Comparison of ENCODE assay signal across 1 cellular context in genomic region chr6:11202513-11203305, GRCh38.
TF ChIP-seq lines count a peak whose summit lies in the region.

No MANE protein-coding gene starts in this region.

TF ChIP-seq in HepG2, 621 proteins besides CTCF, POLR2A, EP300 and RAD21 (continued from another document and continues in another):
- TF ChIP-seq HNF1A (IDR thresholded peaks at IDR 0.05; ENCODE audit: low read depth): peak; percentile 81
- TF ChIP-seq HNF1A (CRISPR knock-in tag; IDR thresholded peaks at IDR 0.05; ENCODE audit: borderline replicate concordance): peak; percentile 93
- peak; percentile 38; the same call in 1 of the 2 replicates for TF ChIP-seq ZNF350 (CRISPR knock-in tag; IDR thresholded peaks at IDR 0.05; ENCODE audit: borderline replicate concordance, low read depth)
- TF ChIP-seq ZNF503 (CRISPR knock-in tag; IDR thresholded peaks at IDR 0.05): peak; percentile 59; the same call in 1 of the 2 replicates
- no peak for TF ChIP-seq SP2 (CRISPR knock-in tag; IDR thresholded peaks at IDR 0.05)
- peak; percentile 10; the same call in 1 of the 2 replicates for TF ChIP-seq NFYB (CRISPR knock-in tag; IDR thresholded peaks at IDR 0.05)
- no peak for TF ChIP-seq ZNF883 (CRISPR knock-in tag; IDR thresholded peaks at IDR 0.05; ENCODE audit: not compliant biosample characterization)
- peak; percentile 80 for TF ChIP-seq FOXO1 (CRISPR knock-in tag; IDR thresholded peaks at IDR 0.05)
- no peak for TF ChIP-seq NR3C1 (CRISPR knock-in tag; IDR thresholded peaks at IDR 0.05)
- TF ChIP-seq CEBPG (CRISPR knock-in tag; IDR thresholded peaks at IDR 0.05): peak; percentile 85
- TF ChIP-seq CCDC6 (CRISPR knock-in tag; IDR thresholded peaks at IDR 0.05): peak; percentile 83
- TF ChIP-seq HMGA1 (CRISPR knock-in tag; conservative IDR thresholded peaks at IDR 0.05): no peak
- no peak for TF ChIP-seq PHF5A (CRISPR knock-in tag; IDR thresholded peaks at IDR 0.05; ENCODE audit: low read depth, unreplicated experiment)
- TF ChIP-seq TOE1 (CRISPR knock-in tag; IDR thresholded peaks at IDR 0.05): 0 out of 2 replicates have a peak, but pooled peaks have one; percentile 51
- no peak for TF ChIP-seq KLF13 (CRISPR knock-in tag; IDR thresholded peaks at IDR 0.05)
- TF ChIP-seq JUN (CRISPR knock-in tag; IDR thresholded peaks at IDR 0.05): peak; percentile 30; the same call in 1 of the 2 replicates
- TF ChIP-seq, protein P1, sequence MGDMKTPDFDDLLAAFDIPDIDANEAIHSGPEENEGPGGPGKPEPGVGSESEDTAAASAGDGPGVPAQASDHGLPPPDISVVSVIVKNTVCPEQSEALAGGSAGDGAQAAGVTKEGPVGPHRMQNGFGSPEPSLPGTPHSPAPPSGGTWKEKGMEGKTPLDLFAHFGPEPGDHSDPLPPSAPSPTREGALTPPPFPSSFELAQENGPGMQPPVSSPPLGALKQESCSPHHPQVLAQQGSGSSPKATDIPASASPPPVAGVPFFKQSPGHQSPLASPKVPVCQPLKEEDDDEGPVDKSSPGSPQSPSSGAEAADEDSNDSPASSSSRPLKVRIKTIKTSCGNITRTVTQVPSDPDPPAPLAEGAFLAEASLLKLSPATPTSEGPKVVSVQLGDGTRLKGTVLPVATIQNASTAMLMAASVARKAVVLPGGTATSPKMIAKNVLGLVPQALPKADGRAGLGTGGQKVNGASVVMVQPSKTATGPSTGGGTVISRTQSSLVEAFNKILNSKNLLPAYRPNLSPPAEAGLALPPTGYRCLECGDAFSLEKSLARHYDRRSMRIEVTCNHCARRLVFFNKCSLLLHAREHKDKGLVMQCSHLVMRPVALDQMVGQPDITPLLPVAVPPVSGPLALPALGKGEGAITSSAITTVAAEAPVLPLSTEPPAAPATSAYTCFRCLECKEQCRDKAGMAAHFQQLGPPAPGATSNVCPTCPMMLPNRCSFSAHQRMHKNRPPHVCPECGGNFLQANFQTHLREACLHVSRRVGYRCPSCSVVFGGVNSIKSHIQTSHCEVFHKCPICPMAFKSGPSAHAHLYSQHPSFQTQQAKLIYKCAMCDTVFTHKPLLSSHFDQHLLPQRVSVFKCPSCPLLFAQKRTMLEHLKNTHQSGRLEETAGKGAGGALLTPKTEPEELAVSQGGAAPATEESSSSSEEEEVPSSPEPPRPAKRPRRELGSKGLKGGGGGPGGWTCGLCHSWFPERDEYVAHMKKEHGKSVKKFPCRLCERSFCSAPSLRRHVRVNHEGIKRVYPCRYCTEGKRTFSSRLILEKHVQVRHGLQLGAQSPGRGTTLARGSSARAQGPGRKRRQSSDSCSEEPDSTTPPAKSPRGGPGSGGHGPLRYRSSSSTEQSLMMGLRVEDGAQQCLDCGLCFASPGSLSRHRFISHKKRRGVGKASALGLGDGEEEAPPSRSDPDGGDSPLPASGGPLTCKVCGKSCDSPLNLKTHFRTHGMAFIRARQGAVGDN (CRISPR knock-in tag; IDR thresholded peaks at IDR 0.05): no peak; the same call in 1 of the 2 replicates
- TF ChIP-seq, protein P2, sequence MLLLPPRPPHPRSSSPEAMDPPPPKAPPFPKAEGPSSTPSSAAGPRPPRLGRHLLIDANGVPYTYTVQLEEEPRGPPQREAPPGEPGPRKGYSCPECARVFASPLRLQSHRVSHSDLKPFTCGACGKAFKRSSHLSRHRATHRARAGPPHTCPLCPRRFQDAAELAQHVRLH (CRISPR knock-in tag; IDR thresholded peaks at IDR 0.05; ENCODE audit: borderline replicate concordance, low read depth): peak; percentile 43; the same call in 1 of the 2 replicates
- peak; percentile 25 for TF ChIP-seq ZNF781 (CRISPR knock-in tag; IDR thresholded peaks at IDR 0.05; ENCODE audit: borderline replicate concordance, not compliant biosample characterization)
- no peak for TF ChIP-seq EEA1 (CRISPR knock-in tag; IDR thresholded peaks at IDR 0.05; ENCODE audit: borderline replicate concordance)
- TF ChIP-seq ZBTB39 (CRISPR knock-in tag; IDR thresholded peaks at IDR 0.05): no peak
- no peak for TF ChIP-seq NFRKB (IDR thresholded peaks at IDR 0.05)
- peak; percentile 82; the same call in 1 of the 2 replicates for TF ChIP-seq ZNF510 (CRISPR knock-in tag; IDR thresholded peaks at IDR 0.05; ENCODE audit: low read depth)
- TF ChIP-seq ESRRA (CRISPR knock-in tag; IDR thresholded peaks at IDR 0.05; ENCODE audit: low read depth): no peak
- TF ChIP-seq, protein P3, sequence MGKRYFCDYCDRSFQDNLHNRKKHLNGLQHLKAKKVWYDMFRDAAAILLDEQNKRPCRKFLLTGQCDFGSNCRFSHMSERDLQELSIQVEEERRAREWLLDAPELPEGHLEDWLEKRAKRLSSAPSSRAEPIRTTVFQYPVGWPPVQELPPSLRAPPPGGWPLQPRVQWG (CRISPR knock-in tag; IDR thresholded peaks at IDR 0.05; ENCODE audit: borderline replicate concordance, low read depth): no peak
- no peak for TF ChIP-seq ZNF563 (CRISPR knock-in tag; IDR thresholded peaks at IDR 0.05)
- TF ChIP-seq FOXK1 (CRISPR knock-in tag; IDR thresholded peaks at IDR 0.05; ENCODE audit: borderline replicate concordance, low read depth): peak; percentile 70; the same call in 1 of the 2 replicates
- TF ChIP-seq PPARG (CRISPR knock-in tag; conservative IDR thresholded peaks at IDR 0.05): peak; percentile 64; the same call in 1 of the 2 replicates
- peak; percentile 88 for TF ChIP-seq SOX13 (IDR thresholded peaks at IDR 0.05)
- TF ChIP-seq SOX13 (CRISPR knock-in tag; conservative IDR thresholded peaks at IDR 0.05 in 1 of 2, IDR thresholded peaks at IDR 0.05 in 1 of 2): peak in 1 of 2 experiments; percentile 97; a peak in 2 of 4 replicates
- TF ChIP-seq, protein P4, sequence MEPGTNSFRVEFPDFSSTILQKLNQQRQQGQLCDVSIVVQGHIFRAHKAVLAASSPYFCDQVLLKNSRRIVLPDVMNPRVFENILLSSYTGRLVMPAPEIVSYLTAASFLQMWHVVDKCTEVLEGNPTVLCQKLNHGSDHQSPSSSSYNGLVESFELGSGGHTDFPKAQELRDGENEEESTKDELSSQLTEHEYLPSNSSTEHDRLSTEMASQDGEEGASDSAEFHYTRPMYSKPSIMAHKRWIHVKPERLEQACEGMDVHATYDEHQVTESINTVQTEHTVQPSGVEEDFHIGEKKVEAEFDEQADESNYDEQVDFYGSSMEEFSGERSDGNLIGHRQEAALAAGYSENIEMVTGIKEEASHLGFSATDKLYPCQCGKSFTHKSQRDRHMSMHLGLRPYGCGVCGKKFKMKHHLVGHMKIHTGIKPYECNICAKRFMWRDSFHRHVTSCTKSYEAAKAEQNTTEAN (CRISPR knock-in tag; conservative IDR thresholded peaks at IDR 0.05): peak; percentile 92
- no peak for TF ChIP-seq DBP (CRISPR knock-in tag; IDR thresholded peaks at IDR 0.05; ENCODE audit: not compliant biosample characterization)
- TF ChIP-seq KAT8 (CRISPR knock-in tag; IDR thresholded peaks at IDR 0.05): peak; percentile 86
- TF ChIP-seq MAF1 (CRISPR knock-in tag; IDR thresholded peaks at IDR 0.05; ENCODE audit: borderline replicate concordance): no peak
- TF ChIP-seq ZNF816 (CRISPR knock-in tag; IDR thresholded peaks at IDR 0.05; ENCODE audit: borderline replicate concordance): peak; percentile 98
- TF ChIP-seq, protein P5, sequence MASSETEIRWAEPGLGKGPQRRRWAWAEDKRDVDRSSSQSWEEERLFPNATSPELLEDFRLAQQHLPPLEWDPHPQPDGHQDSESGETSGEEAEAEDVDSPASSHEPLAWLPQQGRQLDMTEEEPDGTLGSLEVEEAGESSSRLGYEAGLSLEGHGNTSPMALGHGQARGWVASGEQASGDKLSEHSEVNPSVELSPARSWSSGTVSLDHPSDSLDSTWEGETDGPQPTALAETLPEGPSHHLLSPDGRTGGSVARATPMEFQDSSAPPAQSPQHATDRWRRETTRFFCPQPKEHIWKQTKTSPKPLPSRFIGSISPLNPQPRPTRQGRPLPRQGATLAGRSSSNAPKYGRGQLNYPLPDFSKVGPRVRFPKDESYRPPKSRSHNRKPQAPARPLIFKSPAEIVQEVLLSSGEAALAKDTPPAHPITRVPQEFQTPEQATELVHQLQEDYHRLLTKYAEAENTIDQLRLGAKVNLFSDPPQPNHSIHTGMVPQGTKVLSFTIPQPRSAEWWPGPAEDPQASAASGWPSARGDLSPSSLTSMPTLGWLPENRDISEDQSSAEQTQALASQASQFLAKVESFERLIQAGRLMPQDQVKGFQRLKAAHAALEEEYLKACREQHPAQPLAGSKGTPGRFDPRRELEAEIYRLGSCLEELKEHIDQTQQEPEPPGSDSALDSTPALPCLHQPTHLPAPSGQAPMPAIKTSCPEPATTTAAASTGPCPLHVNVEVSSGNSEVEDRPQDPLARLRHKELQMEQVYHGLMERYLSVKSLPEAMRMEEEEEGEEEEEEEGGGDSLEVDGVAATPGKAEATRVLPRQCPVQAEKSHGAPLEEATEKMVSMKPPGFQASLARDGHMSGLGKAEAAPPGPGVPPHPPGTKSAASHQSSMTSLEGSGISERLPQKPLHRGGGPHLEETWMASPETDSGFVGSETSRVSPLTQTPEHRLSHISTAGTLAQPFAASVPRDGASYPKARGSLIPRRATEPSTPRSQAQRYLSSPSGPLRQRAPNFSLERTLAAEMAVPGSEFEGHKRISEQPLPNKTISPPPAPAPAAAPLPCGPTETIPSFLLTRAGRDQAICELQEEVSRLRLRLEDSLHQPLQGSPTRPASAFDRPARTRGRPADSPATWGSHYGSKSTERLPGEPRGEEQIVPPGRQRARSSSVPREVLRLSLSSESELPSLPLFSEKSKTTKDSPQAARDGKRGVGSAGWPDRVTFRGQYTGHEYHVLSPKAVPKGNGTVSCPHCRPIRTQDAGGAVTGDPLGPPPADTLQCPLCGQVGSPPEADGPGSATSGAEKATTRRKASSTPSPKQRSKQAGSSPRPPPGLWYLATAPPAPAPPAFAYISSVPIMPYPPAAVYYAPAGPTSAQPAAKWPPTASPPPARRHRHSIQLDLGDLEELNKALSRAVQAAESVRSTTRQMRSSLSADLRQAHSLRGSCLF (CRISPR knock-in tag; IDR thresholded peaks at IDR 0.05; ENCODE audit: borderline replicate concordance): no peak
